Comparison of ENCODE assay signal across 13 cellular contexts in the genomic region with DNA sequence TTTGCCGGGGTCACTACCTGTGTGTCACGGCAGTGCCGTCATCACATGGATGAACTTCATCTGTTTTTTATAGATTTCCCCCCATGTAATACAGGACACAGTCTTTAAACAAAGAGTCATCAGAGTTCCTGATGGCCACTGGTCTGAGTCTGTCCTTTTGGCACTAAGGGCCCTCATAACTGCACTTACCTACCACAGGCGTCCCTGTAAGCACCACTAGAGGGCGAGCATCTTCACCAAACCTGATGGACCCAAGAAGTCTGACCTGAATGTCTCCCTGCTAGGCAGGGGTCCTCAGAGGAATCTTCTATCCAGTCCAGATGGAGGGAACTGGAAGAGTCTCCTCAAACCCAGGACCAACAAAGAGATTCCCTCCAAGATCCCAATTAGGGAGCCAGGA. TPM values are rescaled to one million over a fixed set of nuclear protein-coding genes. Genes with fewer than 3 reads are reported as not detected.
"Had no signal": no experiment of that assay in that cellular context is flagged by ENCODE, and none has a peak within 500 bp of the region (broad histone marks: within the 10 kb centered on the region; RNA-seq: fewer than 3 reads in every experiment).

No MANE protein-coding gene starts in this region.

RNA-seq across cellular contexts. Expression of gene PRAMEF7, which starts 8.0 kb away (rescaled TPM):
- total RNA-seq: activated B cell treated with CpG ODN at 0.5 μM for 24 hours; activated CD4-positive, alpha-beta memory T cell treated with anti-CD3 and anti-CD28 coated beads for 36 hours; activated naive CD4-positive, alpha-beta T cell treated with anti-CD3 and anti-CD28 coated beads for 36 hours; activated naive CD4-positive, alpha-beta T cell treated with anti-CD3 and anti-CD28 coated beads, Interleukin-2, amount 50 U/mL, for 72 hours; activated T-cell treated with anti-CD3 and anti-CD28 coated beads, Interleukin-2, amount 50 U/mL, for 4 hours; activated T-helper 1 cell treated with anti-CD3 and anti-CD28 coated beads, Interleukin-12 subunit alpha, Interleukin-12 subunit beta, Interleukin-2, Interleukin-4 antibody, amounts not matched to agents 30 ng/mL and 10 ng/mL and 1 ng/mL, durations not matched to agents 14 hours and 24 hours and 36 hours; adrenal gland; astrocyte; body of pancreas; breast epithelium; NCI-H460; PC-9; SJCRH30 had no signal
- polyA plus RNA-seq: adrenal gland had no signal

RNA-seq across cellular contexts. Expression of gene PRAMEF6, which starts 23.0 kb away (rescaled TPM):
- total RNA-seq: activated B cell treated with CpG ODN at 0.5 μM for 24 hours; activated CD4-positive, alpha-beta memory T cell treated with anti-CD3 and anti-CD28 coated beads for 36 hours; activated naive CD4-positive, alpha-beta T cell treated with anti-CD3 and anti-CD28 coated beads for 36 hours; activated naive CD4-positive, alpha-beta T cell treated with anti-CD3 and anti-CD28 coated beads, Interleukin-2, amount 50 U/mL, for 72 hours; activated T-cell treated with anti-CD3 and anti-CD28 coated beads, Interleukin-2, amount 50 U/mL, for 4 hours; activated T-helper 1 cell treated with anti-CD3 and anti-CD28 coated beads, Interleukin-12 subunit alpha, Interleukin-12 subunit beta, Interleukin-2, Interleukin-4 antibody, amounts not matched to agents 30 ng/mL and 10 ng/mL and 1 ng/mL, durations not matched to agents 14 hours and 24 hours and 36 hours; adrenal gland; astrocyte; body of pancreas; breast epithelium; NCI-H460; PC-9; SJCRH30 had no signal
- polyA plus RNA-seq: adrenal gland had no signal

RNA-seq across cellular contexts. Expression of gene PRAMEF10, which starts 26.3 kb away (rescaled TPM):
- total RNA-seq: activated B cell treated with CpG ODN at 0.5 μM for 24 hours; activated CD4-positive, alpha-beta memory T cell treated with anti-CD3 and anti-CD28 coated beads for 36 hours; activated naive CD4-positive, alpha-beta T cell treated with anti-CD3 and anti-CD28 coated beads for 36 hours; activated naive CD4-positive, alpha-beta T cell treated with anti-CD3 and anti-CD28 coated beads, Interleukin-2, amount 50 U/mL, for 72 hours; activated T-cell treated with anti-CD3 and anti-CD28 coated beads, Interleukin-2, amount 50 U/mL, for 4 hours; activated T-helper 1 cell treated with anti-CD3 and anti-CD28 coated beads, Interleukin-12 subunit alpha, Interleukin-12 subunit beta, Interleukin-2, Interleukin-4 antibody, amounts not matched to agents 30 ng/mL and 10 ng/mL and 1 ng/mL, durations not matched to agents 14 hours and 24 hours and 36 hours; adrenal gland; astrocyte; body of pancreas; breast epithelium; NCI-H460; PC-9; SJCRH30 had no signal
- polyA plus RNA-seq: adrenal gland had no signal

RNA-seq across cellular contexts. Expression of gene PRAMEF4, which starts 38.4 kb away (rescaled TPM):
- total RNA-seq: activated B cell treated with CpG ODN at 0.5 μM for 24 hours; activated CD4-positive, alpha-beta memory T cell treated with anti-CD3 and anti-CD28 coated beads for 36 hours; activated naive CD4-positive, alpha-beta T cell treated with anti-CD3 and anti-CD28 coated beads for 36 hours; activated naive CD4-positive, alpha-beta T cell treated with anti-CD3 and anti-CD28 coated beads, Interleukin-2, amount 50 U/mL, for 72 hours; activated T-cell treated with anti-CD3 and anti-CD28 coated beads, Interleukin-2, amount 50 U/mL, for 4 hours; activated T-helper 1 cell treated with anti-CD3 and anti-CD28 coated beads, Interleukin-12 subunit alpha, Interleukin-12 subunit beta, Interleukin-2, Interleukin-4 antibody, amounts not matched to agents 30 ng/mL and 10 ng/mL and 1 ng/mL, durations not matched to agents 14 hours and 24 hours and 36 hours; adrenal gland; astrocyte; body of pancreas; breast epithelium; PC-9; SJCRH30 had no signal
- polyA plus RNA-seq: adrenal gland had no signal
